Comparison of ENCODE assay signal across 1 cellular context in the genomic region with DNA sequence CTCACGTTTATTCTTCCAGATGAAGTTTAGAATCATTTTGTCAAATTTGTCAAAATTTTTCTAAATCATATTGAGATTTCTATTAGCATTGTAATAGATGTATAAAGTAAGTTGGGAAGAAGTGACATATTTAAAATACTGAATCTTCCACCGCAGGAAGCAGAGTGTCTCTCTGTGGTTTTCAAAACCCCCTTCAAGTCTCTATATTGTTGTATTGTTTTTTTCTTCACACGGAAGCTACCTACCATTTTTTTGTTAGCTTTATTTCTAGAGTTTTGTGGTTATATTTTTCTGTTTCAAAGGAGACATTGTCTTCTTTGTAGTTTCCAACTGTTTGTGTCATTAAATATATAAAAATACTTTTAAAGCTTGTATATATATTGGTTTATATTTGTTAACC.
TF ChIP-seq lines count a peak whose summit lies in the region.

No MANE protein-coding gene starts in this region.

TF ChIP-seq in GM12878, 131 proteins besides CTCF, POLR2A, EP300 and RAD21 (continued from another document and continues in another):
- TF ChIP-seq MEF2B (IDR thresholded peaks at IDR 0.05; ENCODE audit: partially characterized antibody, poor library complexity, severe bottlenecking) (peak; percentile 79), CREM (IDR thresholded peaks at IDR 0.05; ENCODE audit: low read depth) (no peak), IKZF2 (IDR thresholded peaks at IDR 0.05) (peak; percentile 85 to 87), CHD4 (IDR thresholded peaks at IDR 0.05) (no peak), IKZF1 (conservative IDR thresholded peaks at IDR 0.05) (peak; percentile 47), MTA2 (IDR thresholded peaks at IDR 0.05; ENCODE audit: low read depth) (peak; percentile 72), RBBP5 (conservative IDR thresholded peaks at IDR 0.05) (no peak), ZNF274 (IDR thresholded peaks at IDR 0.05; ENCODE audit: insufficient read depth, insufficient read length) (no peak), POU2F2 (IDR thresholded peaks at IDR 0.05; ENCODE audit: borderline replicate concordance, low read depth, low read length) (no peak), GATAD2B (conservative IDR thresholded peaks at IDR 0.05; ENCODE audit: low read depth) (no peak), TCF3 (IDR thresholded peaks at IDR 0.05; ENCODE audit: borderline replicate concordance, insufficient read depth, low read depth, low read length) (no peak), HDAC2 (IDR thresholded peaks at IDR 0.05) (no peak), FOS (IDR thresholded peaks at IDR 0.05; ENCODE audit: borderline replicate concordance, extremely low read depth, insufficient read length) (no peak), POLR2AphosphoS2 (IDR thresholded peaks at IDR 0.05; ENCODE audit: low read depth, low read length) (no peak), ZZZ3 (IDR thresholded peaks at IDR 0.05; ENCODE audit: control insufficient read depth, insufficient read length, low read depth) (no peak), JUND (IDR thresholded peaks at IDR 0.05; ENCODE audit: low read depth, low read length) (no peak), TARDBP (IDR thresholded peaks at IDR 0.05; ENCODE audit: borderline replicate concordance) (no peak), ASH2L (IDR thresholded peaks at IDR 0.05; ENCODE audit: borderline replicate concordance, low read depth) (no peak), PAX5 (IDR thresholded peaks at IDR 0.05; ENCODE audit: borderline replicate concordance, low read depth, low read length) (no peak), TCF7 (IDR thresholded peaks at IDR 0.05; ENCODE audit: borderline replicate concordance) (no peak), ZBED1 (IDR thresholded peaks at IDR 0.05; ENCODE audit: borderline replicate concordance) (no peak), SMARCA5 (IDR thresholded peaks at IDR 0.05) (no peak), SRF (IDR thresholded peaks at IDR 0.05; ENCODE audit: low read depth in 2 of 2, low read length in 2 of 2) (no peak), SMAD5 (IDR thresholded peaks at IDR 0.05; ENCODE audit: low read depth) (no peak), IRF4 (IDR thresholded peaks at IDR 0.05; ENCODE audit: low read depth, low read length) (no peak), STAT3 (IDR thresholded peaks at IDR 0.05; ENCODE audit: low read depth, low read length) (no peak), EZH2 (IDR thresholded peaks at IDR 0.05; ENCODE audit: borderline replicate concordance, control insufficient read depth, low read depth, low read length) (no peak), KDM1A (IDR thresholded peaks at IDR 0.05; ENCODE audit: borderline replicate concordance) (no peak), MYC (IDR thresholded peaks at IDR 0.05; ENCODE audit: insufficient read depth, insufficient read length, insufficient replicate concordance, low read length, severe bottlenecking) (no peak)
- TF ChIP-seq, protein P1, sequence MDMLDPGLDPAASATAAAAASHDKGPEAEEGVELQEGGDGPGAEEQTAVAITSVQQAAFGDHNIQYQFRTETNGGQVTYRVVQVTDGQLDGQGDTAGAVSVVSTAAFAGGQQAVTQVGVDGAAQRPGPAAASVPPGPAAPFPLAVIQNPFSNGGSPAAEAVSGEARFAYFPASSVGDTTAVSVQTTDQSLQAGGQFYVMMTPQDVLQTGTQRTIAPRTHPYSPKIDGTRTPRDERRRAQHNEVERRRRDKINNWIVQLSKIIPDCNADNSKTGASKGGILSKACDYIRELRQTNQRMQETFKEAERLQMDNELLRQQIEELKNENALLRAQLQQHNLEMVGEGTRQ (IDR thresholded peaks at IDR 0.05; ENCODE audit: borderline replicate concordance, low read depth, low read length) = no peak
- TF ChIP-seq, protein P2, sequence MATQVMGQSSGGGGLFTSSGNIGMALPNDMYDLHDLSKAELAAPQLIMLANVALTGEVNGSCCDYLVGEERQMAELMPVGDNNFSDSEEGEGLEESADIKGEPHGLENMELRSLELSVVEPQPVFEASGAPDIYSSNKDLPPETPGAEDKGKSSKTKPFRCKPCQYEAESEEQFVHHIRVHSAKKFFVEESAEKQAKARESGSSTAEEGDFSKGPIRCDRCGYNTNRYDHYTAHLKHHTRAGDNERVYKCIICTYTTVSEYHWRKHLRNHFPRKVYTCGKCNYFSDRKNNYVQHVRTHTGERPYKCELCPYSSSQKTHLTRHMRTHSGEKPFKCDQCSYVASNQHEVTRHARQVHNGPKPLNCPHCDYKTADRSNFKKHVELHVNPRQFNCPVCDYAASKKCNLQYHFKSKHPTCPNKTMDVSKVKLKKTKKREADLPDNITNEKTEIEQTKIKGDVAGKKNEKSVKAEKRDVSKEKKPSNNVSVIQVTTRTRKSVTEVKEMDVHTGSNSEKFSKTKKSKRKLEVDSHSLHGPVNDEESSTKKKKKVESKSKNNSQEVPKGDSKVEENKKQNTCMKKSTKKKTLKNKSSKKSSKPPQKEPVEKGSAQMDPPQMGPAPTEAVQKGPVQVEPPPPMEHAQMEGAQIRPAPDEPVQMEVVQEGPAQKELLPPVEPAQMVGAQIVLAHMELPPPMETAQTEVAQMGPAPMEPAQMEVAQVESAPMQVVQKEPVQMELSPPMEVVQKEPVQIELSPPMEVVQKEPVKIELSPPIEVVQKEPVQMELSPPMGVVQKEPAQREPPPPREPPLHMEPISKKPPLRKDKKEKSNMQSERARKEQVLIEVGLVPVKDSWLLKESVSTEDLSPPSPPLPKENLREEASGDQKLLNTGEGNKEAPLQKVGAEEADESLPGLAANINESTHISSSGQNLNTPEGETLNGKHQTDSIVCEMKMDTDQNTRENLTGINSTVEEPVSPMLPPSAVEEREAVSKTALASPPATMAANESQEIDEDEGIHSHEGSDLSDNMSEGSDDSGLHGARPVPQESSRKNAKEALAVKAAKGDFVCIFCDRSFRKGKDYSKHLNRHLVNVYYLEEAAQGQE (IDR thresholded peaks at IDR 0.05; ENCODE audit: low read depth, low read length) = no peak
- TF ChIP-seq, protein P3, sequence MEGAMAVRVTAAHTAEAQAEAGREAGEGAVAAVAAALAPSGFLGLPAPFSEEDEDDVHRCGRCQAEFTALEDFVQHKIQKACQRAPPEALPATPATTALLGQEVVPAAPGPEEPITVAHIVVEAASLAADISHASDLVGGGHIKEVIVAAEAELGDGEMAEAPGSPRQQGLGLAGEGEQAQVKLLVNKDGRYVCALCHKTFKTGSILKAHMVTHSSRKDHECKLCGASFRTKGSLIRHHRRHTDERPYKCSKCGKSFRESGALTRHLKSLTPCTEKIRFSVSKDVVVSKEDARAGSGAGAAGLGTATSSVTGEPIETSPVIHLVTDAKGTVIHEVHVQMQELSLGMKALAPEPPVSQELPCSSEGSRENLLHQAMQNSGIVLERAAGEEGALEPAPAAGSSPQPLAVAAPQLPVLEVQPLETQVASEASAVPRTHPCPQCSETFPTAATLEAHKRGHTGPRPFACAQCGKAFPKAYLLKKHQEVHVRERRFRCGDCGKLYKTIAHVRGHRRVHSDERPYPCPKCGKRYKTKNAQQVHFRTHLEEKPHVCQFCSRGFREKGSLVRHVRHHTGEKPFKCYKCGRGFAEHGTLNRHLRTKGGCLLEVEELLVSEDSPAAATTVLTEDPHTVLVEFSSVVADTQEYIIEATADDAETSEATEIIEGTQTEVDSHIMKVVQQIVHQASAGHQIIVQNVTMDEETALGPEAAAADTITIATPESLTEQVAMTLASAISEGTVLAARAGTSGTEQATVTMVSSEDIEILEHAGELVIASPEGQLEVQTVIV (IDR thresholded peaks at IDR 0.05; ENCODE audit: borderline replicate concordance, partially characterized antibody) = no peak
- TF ChIP-seq, protein P4, sequence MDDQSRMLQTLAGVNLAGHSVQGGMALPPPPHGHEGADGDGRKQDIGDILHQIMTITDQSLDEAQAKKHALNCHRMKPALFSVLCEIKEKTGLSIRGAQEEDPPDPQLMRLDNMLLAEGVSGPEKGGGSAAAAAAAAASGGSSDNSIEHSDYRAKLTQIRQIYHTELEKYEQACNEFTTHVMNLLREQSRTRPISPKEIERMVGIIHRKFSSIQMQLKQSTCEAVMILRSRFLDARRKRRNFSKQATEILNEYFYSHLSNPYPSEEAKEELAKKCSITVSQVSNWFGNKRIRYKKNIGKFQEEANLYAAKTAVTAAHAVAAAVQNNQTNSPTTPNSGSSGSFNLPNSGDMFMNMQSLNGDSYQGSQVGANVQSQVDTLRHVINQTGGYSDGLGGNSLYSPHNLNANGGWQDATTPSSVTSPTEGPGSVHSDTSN (IDR thresholded peaks at IDR 0.05; ENCODE audit: insufficient replicate concordance, low read depth, low read length) = no peak
- TF ChIP-seq, protein P5, sequence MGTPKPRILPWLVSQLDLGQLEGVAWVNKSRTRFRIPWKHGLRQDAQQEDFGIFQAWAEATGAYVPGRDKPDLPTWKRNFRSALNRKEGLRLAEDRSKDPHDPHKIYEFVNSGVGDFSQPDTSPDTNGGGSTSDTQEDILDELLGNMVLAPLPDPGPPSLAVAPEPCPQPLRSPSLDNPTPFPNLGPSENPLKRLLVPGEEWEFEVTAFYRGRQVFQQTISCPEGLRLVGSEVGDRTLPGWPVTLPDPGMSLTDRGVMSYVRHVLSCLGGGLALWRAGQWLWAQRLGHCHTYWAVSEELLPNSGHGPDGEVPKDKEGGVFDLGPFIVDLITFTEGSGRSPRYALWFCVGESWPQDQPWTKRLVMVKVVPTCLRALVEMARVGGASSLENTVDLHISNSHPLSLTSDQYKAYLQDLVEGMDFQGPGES (IDR thresholded peaks at IDR 0.05) = no peak
- TF ChIP-seq, protein P6, sequence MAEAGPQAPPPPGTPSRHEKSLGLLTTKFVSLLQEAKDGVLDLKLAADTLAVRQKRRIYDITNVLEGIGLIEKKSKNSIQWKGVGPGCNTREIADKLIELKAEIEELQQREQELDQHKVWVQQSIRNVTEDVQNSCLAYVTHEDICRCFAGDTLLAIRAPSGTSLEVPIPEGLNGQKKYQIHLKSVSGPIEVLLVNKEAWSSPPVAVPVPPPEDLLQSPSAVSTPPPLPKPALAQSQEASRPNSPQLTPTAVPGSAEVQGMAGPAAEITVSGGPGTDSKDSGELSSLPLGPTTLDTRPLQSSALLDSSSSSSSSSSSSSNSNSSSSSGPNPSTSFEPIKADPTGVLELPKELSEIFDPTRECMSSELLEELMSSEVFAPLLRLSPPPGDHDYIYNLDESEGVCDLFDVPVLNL (IDR thresholded peaks at IDR 0.05; ENCODE audit: low read depth, low read length) = no peak
- TF ChIP-seq, protein P7, sequence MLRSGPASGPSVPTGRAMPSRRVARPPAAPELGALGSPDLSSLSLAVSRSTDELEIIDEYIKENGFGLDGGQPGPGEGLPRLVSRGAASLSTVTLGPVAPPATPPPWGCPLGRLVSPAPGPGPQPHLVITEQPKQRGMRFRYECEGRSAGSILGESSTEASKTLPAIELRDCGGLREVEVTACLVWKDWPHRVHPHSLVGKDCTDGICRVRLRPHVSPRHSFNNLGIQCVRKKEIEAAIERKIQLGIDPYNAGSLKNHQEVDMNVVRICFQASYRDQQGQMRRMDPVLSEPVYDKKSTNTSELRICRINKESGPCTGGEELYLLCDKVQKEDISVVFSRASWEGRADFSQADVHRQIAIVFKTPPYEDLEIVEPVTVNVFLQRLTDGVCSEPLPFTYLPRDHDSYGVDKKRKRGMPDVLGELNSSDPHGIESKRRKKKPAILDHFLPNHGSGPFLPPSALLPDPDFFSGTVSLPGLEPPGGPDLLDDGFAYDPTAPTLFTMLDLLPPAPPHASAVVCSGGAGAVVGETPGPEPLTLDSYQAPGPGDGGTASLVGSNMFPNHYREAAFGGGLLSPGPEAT (IDR thresholded peaks at IDR 0.05; ENCODE audit: low read depth) = peak; percentile 83; the same call in 1 of the 2 replicates
- TF ChIP-seq, protein P8, sequence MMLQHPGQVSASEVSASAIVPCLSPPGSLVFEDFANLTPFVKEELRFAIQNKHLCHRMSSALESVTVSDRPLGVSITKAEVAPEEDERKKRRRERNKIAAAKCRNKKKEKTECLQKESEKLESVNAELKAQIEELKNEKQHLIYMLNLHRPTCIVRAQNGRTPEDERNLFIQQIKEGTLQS (IDR thresholded peaks at IDR 0.05; ENCODE audit: borderline replicate concordance, extremely low read depth, low read depth, low read length) = no peak
- TF ChIP-seq, protein P9, sequence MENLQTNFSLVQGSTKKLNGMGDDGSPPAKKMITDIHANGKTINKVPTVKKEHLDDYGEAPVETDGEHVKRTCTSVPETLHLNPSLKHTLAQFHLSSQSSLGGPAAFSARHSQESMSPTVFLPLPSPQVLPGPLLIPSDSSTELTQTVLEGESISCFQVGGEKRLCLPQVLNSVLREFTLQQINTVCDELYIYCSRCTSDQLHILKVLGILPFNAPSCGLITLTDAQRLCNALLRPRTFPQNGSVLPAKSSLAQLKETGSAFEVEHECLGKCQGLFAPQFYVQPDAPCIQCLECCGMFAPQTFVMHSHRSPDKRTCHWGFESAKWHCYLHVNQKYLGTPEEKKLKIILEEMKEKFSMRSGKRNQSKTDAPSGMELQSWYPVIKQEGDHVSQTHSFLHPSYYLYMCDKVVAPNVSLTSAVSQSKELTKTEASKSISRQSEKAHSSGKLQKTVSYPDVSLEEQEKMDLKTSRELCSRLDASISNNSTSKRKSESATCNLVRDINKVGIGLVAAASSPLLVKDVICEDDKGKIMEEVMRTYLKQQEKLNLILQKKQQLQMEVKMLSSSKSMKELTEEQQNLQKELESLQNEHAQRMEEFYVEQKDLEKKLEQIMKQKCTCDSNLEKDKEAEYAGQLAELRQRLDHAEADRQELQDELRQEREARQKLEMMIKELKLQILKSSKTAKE (IDR thresholded peaks at IDR 0.05; ENCODE audit: low read depth, poor library complexity, severe bottlenecking) = peak; percentile 87
- TF ChIP-seq, protein P10, sequence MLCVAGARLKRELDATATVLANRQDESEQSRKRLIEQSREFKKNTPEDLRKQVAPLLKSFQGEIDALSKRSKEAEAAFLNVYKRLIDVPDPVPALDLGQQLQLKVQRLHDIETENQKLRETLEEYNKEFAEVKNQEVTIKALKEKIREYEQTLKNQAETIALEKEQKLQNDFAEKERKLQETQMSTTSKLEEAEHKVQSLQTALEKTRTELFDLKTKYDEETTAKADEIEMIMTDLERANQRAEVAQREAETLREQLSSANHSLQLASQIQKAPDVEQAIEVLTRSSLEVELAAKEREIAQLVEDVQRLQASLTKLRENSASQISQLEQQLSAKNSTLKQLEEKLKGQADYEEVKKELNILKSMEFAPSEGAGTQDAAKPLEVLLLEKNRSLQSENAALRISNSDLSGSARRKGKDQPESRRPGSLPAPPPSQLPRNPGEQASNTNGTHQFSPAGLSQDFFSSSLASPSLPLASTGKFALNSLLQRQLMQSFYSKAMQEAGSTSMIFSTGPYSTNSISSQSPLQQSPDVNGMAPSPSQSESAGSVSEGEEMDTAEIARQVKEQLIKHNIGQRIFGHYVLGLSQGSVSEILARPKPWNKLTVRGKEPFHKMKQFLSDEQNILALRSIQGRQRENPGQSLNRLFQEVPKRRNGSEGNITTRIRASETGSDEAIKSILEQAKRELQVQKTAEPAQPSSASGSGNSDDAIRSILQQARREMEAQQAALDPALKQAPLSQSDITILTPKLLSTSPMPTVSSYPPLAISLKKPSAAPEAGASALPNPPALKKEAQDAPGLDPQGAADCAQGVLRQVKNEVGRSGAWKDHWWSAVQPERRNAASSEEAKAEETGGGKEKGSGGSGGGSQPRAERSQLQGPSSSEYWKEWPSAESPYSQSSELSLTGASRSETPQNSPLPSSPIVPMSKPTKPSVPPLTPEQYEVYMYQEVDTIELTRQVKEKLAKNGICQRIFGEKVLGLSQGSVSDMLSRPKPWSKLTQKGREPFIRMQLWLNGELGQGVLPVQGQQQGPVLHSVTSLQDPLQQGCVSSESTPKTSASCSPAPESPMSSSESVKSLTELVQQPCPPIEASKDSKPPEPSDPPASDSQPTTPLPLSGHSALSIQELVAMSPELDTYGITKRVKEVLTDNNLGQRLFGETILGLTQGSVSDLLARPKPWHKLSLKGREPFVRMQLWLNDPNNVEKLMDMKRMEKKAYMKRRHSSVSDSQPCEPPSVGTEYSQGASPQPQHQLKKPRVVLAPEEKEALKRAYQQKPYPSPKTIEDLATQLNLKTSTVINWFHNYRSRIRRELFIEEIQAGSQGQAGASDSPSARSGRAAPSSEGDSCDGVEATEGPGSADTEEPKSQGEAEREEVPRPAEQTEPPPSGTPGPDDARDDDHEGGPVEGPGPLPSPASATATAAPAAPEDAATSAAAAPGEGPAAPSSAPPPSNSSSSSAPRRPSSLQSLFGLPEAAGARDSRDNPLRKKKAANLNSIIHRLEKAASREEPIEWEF (IDR thresholded peaks at IDR 0.05; ENCODE audit: insufficient replicate concordance, low read depth, low read length) = no peak
